Comparison of ENCODE assay signal across 1 cellular context in genomic region chr16:20901441-20902112, GRCh38.
TF ChIP-seq lines count a peak whose summit lies in the region.

No MANE protein-coding gene starts in this region.

TF ChIP-seq in HepG2, 621 proteins besides CTCF, POLR2A, EP300 and RAD21 (continued from another document and continues in another):
- TF ChIP-seq AHDC1 (CRISPR knock-in tag; IDR thresholded peaks at IDR 0.05; ENCODE audit: borderline replicate concordance) (no peak), CC2D1A (CRISPR knock-in tag; IDR thresholded peaks at IDR 0.05) (0 out of 2 replicates have a peak, but pooled peaks have one; percentile 75), ZBTB33 (CRISPR knock-in tag; IDR thresholded peaks at IDR 0.05) (peak; percentile 51; the same call in 1 of the 2 replicates), MAX (IDR thresholded peaks at IDR 0.05) (peak; percentile 81), RNF219 (CRISPR knock-in tag; IDR thresholded peaks at IDR 0.05) (0 out of 2 replicates have a peak, but pooled peaks have one; percentile 51), BCL6 (CRISPR knock-in tag; IDR thresholded peaks at IDR 0.05) (peak; percentile 24; the same call in 1 of the 2 replicates), ZNF383 (CRISPR knock-in tag; IDR thresholded peaks at IDR 0.05; ENCODE audit: borderline replicate concordance) (0 out of 2 replicates have a peak, but pooled peaks have one; percentile 20), ZNF501 (CRISPR knock-in tag; IDR thresholded peaks at IDR 0.05) (peak; percentile 54; the same call in 1 of the 2 replicates), ZFP82 (CRISPR knock-in tag; IDR thresholded peaks at IDR 0.05; ENCODE audit: borderline replicate concordance) (no peak), BORCS8-MEF2B (CRISPR knock-in tag; IDR thresholded peaks at IDR 0.05) (no peak), CEBPG (CRISPR knock-in tag; IDR thresholded peaks at IDR 0.05) (peak; percentile 26; the same call in 1 of the 2 replicates), HNF1B (CRISPR knock-in tag; IDR thresholded peaks at IDR 0.05) (peak; percentile 74), IRF1 (CRISPR knock-in tag; IDR thresholded peaks at IDR 0.05; ENCODE audit: low read depth) (0 out of 2 replicates have a peak, but pooled peaks have one; percentile 56), ZNF253 (CRISPR knock-in tag; IDR thresholded peaks at IDR 0.05; ENCODE audit: borderline replicate concordance) (0 out of 2 replicates have a peak, but pooled peaks have one; percentile 29), ONECUT2 (CRISPR knock-in tag; IDR thresholded peaks at IDR 0.05) (0 out of 2 replicates have a peak, but pooled peaks have one; percentile 23), HMGXB3 (CRISPR knock-in tag; IDR thresholded peaks at IDR 0.05; ENCODE audit: borderline replicate concordance) (peak; percentile 84), SMAD3 (CRISPR knock-in tag; IDR thresholded peaks at IDR 0.05) (no peak), MIXL1 (CRISPR knock-in tag; IDR thresholded peaks at IDR 0.05) (peak; percentile 12; the same call in 1 of the 2 replicates), ZNF878 (CRISPR knock-in tag; IDR thresholded peaks at IDR 0.05) (0 out of 2 replicates have a peak, but pooled peaks have one; percentile 8), HOXA5 (CRISPR knock-in tag; IDR thresholded peaks at IDR 0.05) (no peak), ZNF430 (CRISPR knock-in tag; IDR thresholded peaks at IDR 0.05) (0 out of 2 replicates have a peak, but pooled peaks have one; percentile 19), BCL3 (CRISPR knock-in tag; IDR thresholded peaks at IDR 0.05) (0 out of 2 replicates have a peak, but pooled peaks have one; percentile 3), AKAP8 (CRISPR knock-in tag; IDR thresholded peaks at IDR 0.05) (0 out of 2 replicates have a peak, but pooled peaks have one; percentile 16), ARNTL (CRISPR knock-in tag; IDR thresholded peaks at IDR 0.05) (0 out of 2 replicates have a peak, but pooled peaks have one; percentile 24), RBM22 (optimal IDR thresholded peaks at IDR 0.05; ENCODE audit: low read length) (peak; percentile 29), TBL1XR1 (IDR thresholded peaks at IDR 0.05; ENCODE audit: borderline replicate concordance, low read length, partially characterized antibody) (no peak), GMEB2 (CRISPR knock-in tag; IDR thresholded peaks at IDR 0.05; ENCODE audit: low read depth) (peak; percentile 27; the same call in 1 of the 2 replicates)
